Comparison of ENCODE assay signal across 18 cellular contexts in genomic region chr14:103623308-103623707, GRCh38.
"Had no signal": no experiment of that assay in that cellular context is flagged by ENCODE, and none has a peak within 500 bp of the region (broad histone marks: within the 10 kb centered on the region; RNA-seq: fewer than 3 reads in every experiment).

No MANE protein-coding gene starts in this region.

- H3K27ac ChIP-seq: neutrophil, psoas muscle had no signal

- H3K4me1 ChIP-seq: uterus had no signal

- FAIRE-seq: colon, kidney had no signal

- H3K27me3 Mint-ChIP-seq: effector memory CD8-positive, alpha-beta T cell had no signal

- ATAC-seq: effector memory CD8-positive, alpha-beta T cell; gastroesophageal sphincter; naive thymus-derived CD4-positive, alpha-beta T cell; psoas muscle had no signal

- H3K4me3 ChIP-seq: esophagus muscularis mucosa, gastroesophageal sphincter, psoas muscle, sigmoid colon, skin epidermis, thoracic aorta, uterus had no signal

- H3K9me3 Mint-ChIP-seq: dendritic cell treated with granulocyte-macrophage colony-stimulating factor and Interleukin-4, amounts not matched to agents 40 ng/mL and 50 ng/mL, for 4 days; effector memory CD8-positive, alpha-beta T cell; immature natural killer cell; naive thymus-derived CD4-positive, alpha-beta T cell had no signal

- H3K27me3 ChIP-seq: esophagus muscularis mucosa, gastroesophageal sphincter, sigmoid colon, stomach, uterus had no signal

- H3K36me3 Mint-ChIP-seq: immature natural killer cell; naive thymus-derived CD4-positive, alpha-beta T cell had no signal

- DNase-seq: effector memory CD8-positive, alpha-beta T cell; immature natural killer cell; kidney; mammary epithelial cell; naive thymus-derived CD4-positive, alpha-beta T cell; sigmoid colon; stimulated activated CD4-positive, alpha-beta T cell treated with anti-CD3 and anti-CD28 coated beads, Interleukin-2, amount 100 ng/mL, for 24 hours; stimulated activated naive CD4-positive, alpha-beta T cell had no signal

- H3K36me3 ChIP-seq: esophagus muscularis mucosa, gastroesophageal sphincter, neutrophil, sigmoid colon, stomach, thoracic aorta, uterus had no signal

- H3K4me3 Mint-ChIP-seq: dendritic cell treated with granulocyte-macrophage colony-stimulating factor and Interleukin-4, amounts not matched to agents 40 ng/mL and 50 ng/mL, for 4 days; immature natural killer cell had no signal

- H3K27ac Mint-ChIP-seq: dendritic cell treated with granulocyte-macrophage colony-stimulating factor and Interleukin-4, amounts not matched to agents 40 ng/mL and 50 ng/mL, for 4 days; effector memory CD8-positive, alpha-beta T cell; immature natural killer cell; naive thymus-derived CD4-positive, alpha-beta T cell had no signal

- H3K9me3 ChIP-seq: esophagus muscularis mucosa, gastroesophageal sphincter, neutrophil, psoas muscle, sigmoid colon, stomach, thoracic aorta, uterus had no signal
